ENCODE assay signal across 22 cellular contexts in the genomic region with DNA sequence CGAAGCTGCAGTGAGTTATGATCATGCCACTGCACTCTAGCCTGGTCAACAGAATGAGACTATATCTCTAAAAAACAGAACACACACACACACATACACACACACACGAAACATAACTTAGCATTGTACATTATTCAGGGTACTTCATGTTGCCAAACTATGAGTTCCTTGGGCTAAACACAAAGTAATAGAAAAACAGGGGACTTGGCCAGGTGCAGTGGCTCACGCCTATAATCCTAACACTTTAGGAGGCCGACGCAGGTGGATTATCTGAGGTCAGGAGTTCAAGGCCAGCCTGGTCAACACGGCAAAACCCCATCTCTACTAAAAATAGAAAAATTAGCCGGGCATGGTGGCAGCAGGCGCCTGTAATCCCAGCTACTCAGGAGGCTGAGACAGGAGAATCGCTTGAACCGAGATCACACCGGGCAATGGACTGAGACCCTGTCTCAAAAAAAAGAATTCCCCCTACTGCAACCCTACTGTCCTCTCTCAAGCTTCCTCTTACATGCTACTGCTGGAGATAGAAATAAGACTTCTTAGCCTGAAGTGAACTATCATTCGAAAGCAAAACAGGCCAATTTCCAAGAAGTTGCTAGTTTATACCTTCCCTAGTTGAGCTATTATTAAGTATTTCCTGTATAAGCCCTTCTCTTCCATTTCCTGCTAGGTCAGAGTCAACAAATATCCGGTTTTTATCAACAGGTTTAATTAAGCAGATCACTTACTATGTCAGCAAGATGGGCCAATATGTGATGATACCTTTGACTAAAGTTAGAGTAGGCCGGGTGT.
"Had no signal": no experiment of that assay in that cellular context is flagged by ENCODE, and none has a peak within 500 bp of the region (broad histone marks: within the 10 kb centered on the region; RNA-seq: fewer than 3 reads in every experiment).

No MANE protein-coding gene starts in this region.

- H3K27me3 Mint-ChIP-seq: naive B cell had no signal

- H3K27me3 ChIP-seq: brain microvascular endothelial cell, upper lobe of left lung had no signal

- H3K4me3 Mint-ChIP-seq: naive B cell, neural crest cell had no signal

- H3K9me3 Mint-ChIP-seq: activated T-helper 2 cell treated with anti-CD3 and anti-CD28 coated beads, Interferon-gamma antibody, Interleukin-2, Interleukin-4, amounts not matched to agents 10 μg/mL and 5 μg/mL and 100 μg/mL, durations not matched to agents 14 hours and 24 hours and 36 hours; naive B cell; neural crest cell had no signal

- H3K4me3 ChIP-seq: lung, thoracic aorta, upper lobe of left lung had no signal

- H3K9me3 ChIP-seq: thoracic aorta, upper lobe of left lung had no signal

- H3K27ac ChIP-seq: brain microvascular endothelial cell, thoracic aorta, upper lobe of left lung, VCaP had no signal

- ATAC-seq: esophagus mucosa, left lobe of liver had no signal

- DNase-seq: activated CD4-positive, alpha-beta T cell treated with anti-CD3 and anti-CD28 coated beads for 1 hour; activated naive CD4-positive, alpha-beta T cell; anterior cingulate cortex; brain microvascular endothelial cell; central memory CD4-positive, alpha-beta T cell; dermis blood vessel endothelial cell; effector CD8-positive, alpha-beta T cell; foreskin melanocyte; kidney; naive B cell; occipital lobe; retina; stimulated activated CD4-positive, alpha-beta T cell treated with anti-CD3 and anti-CD28 coated beads, Interleukin-4, amount 100 ng/mL, for 1 hour; stimulated activated naive CD4-positive, alpha-beta T cell; upper lobe of left lung had no signal

- H3K27ac Mint-ChIP-seq: activated T-helper 2 cell treated with anti-CD3 and anti-CD28 coated beads, Interferon-gamma antibody, Interleukin-2, Interleukin-4, amounts not matched to agents 10 μg/mL and 5 μg/mL and 100 μg/mL, durations not matched to agents 14 hours and 24 hours and 36 hours; naive B cell had no signal
